Comparison of ENCODE assay signal across 16 cellular contexts in genomic region chr17:39632153-39632941, GRCh38. TPM values are rescaled to one million over a fixed set of nuclear protein-coding genes. Genes with fewer than 3 reads are reported as not detected.
DNase-seq lines count a peak whose midpoint lies in the region; ATAC-seq, FAIRE-seq and TF ChIP-seq lines count a peak whose summit lies in the region.
"Had no signal": no experiment of that assay in that cellular context is flagged by ENCODE, and none has a peak within 500 bp of the region (broad histone marks: within the 10 kb centered on the region; RNA-seq: fewer than 3 reads in every experiment).

No MANE protein-coding gene starts in this region.

- 0 out of 2 replicates have a peak overlapping the region, but pooled peaks have one; percentile 7 for H2AK5ac ChIP-seq in H1 (ENCODE audit: low read depth, low read length)

- H3K4me3 ChIP-seq in H7 (ENCODE audit: insufficient read depth, low read depth, low read length) (no peak overlapping the region), H1 (ENCODE audit: extremely low read depth in 1 of 4, insufficient read depth in 2 of 4, low read depth in 3 of 4, low read length in 4 of 4) (no peak overlapping the region), Karpas-422 (ENCODE audit: low read length) (no peak overlapping the region)
- H3K4me3 ChIP-seq: gastrocnemius medialis, lung, psoas muscle, uterus had no signal

- H3K4me1 ChIP-seq in H1 (replicated peaks in 1 of 4; ENCODE audit: control insufficient read depth in 3 of 4, insufficient read depth in 4 of 4, low read length in 3 of 4) (peaks cover 14 to 61% (median 51%) of the 10 kb centered on the region in 4 experiments), Karpas-422 (ENCODE audit: low read length) (peaks cover 42% of the 10 kb centered on the region)

- peak overlapping the region; percentile 59 for H4K91ac ChIP-seq in H1 (replicated peaks; ENCODE audit: insufficient read length, low read length)

- H3K36me3 ChIP-seq in H7 (replicated peaks; ENCODE audit: control insufficient read depth, insufficient read depth, low read length): no peaks in the 10 kb centered on the region
- H3K36me3 ChIP-seq in H1 (ENCODE audit: control insufficient read depth in 2 of 4, insufficient read depth in 4 of 4, low read length in 3 of 4): no peaks in the 10 kb centered on the region
- H3K36me3 ChIP-seq in Karpas-422 (ENCODE audit: insufficient read depth, low read length): no peaks in the 10 kb centered on the region
- H3K36me3 ChIP-seq: gastrocnemius medialis, uterus had no signal

- no peaks in the 10 kb centered on the region for H3K79me2 ChIP-seq in H1 (ENCODE audit: control insufficient read depth in 1 of 2, insufficient read depth in 2 of 2, low read length in 2 of 2)
- peaks cover 2% of the 10 kb centered on the region for H3K79me2 ChIP-seq in Karpas-422 (ENCODE audit: low read length)

- intact Hi-C loops in sciatic nerve (cut with DNase I): no loop called here
- intact Hi-C loops in cardiac septum (cut with DNase I): no loop called here

- peak overlapping the region; percentile 84; the same call in 1 of the 2 replicates for H2BK20ac ChIP-seq in H1 (ENCODE audit: low read length)

- no peak overlapping the region for H4K8ac ChIP-seq in H1 (ENCODE audit: extremely low read depth, insufficient read depth, low read length)

- H2AFZ ChIP-seq in H1 (ENCODE audit: low read length): no peak overlapping the region
- H2AFZ ChIP-seq in Karpas-422 (ENCODE audit: low read length): no peak overlapping the region

- CTCF ChIA-PET in H1 (lab: Charles Lee; ENCODE audit: partially characterized antibody): interaction anchor here (0.9 to 49.2 kb wide), 7 partner anchors 7 to 103 kb away, joined by 3 to 1885 read pairs (median 18); partner anchors contain the start of genes ERBB2, PGAP3, PNMT and PPP1R1B

- peaks cover 16% of the 10 kb centered on the region for H3K27me3 ChIP-seq in H7 (ENCODE audit: control insufficient read depth, insufficient read depth, low read length)
- peaks cover 2 to 12% (median 9%) of the 10 kb centered on the region in 4 experiments; a peak in 6 of 7 replicates for H3K27me3 ChIP-seq in H1 (replicated peaks in 1 of 4; ENCODE audit: control insufficient read depth in 3 of 4, extremely low read depth in 1 of 4, insufficient read depth in 3 of 4, low read length in 3 of 4)
- no peaks in the 10 kb centered on the region for H3K27me3 ChIP-seq in Karpas-422 (ENCODE audit: low read length)

- POLR2A ChIA-PET in H1 (lab: Charles Lee; ENCODE audit: partially characterized antibody): interaction anchor here (0.7 to 5.8 kb wide), 8 partner anchors 13 to 63 kb away, joined by 3 to 39 read pairs (median 4); partner anchors contain the start of genes PNMT and TCAP

- H3K9me3 ChIP-seq in H1 (ENCODE audit: insufficient read depth in 2 of 2, low read depth in 1 of 2, low read length in 1 of 2): no peaks in the 10 kb centered on the region
- no peaks in the 10 kb centered on the region for H3K9me3 ChIP-seq in Karpas-422 (ENCODE audit: low read length)
- H3K9me3 ChIP-seq: gastrocnemius medialis, psoas muscle, SK-N-SH, uterus had no signal

- TF ChIP-seq POLR2A in H1 (IDR thresholded peaks at IDR 0.05; ENCODE audit: control extremely low read depth in 1 of 2, low read depth in 2 of 2, low read length in 2 of 2): no peak

- ATAC-seq in sciatic nerve (peak; percentile 58), GM21515 (IDR thresholded peaks at IDR 0.05; ENCODE audit: unreplicated experiment) (no peak)
- ATAC-seq: gastrocnemius medialis, psoas muscle had no signal

- TF ChIP-seq EP300 in H1 (IDR thresholded peaks at IDR 0.05; ENCODE audit: borderline replicate concordance in 1 of 2, low read depth in 2 of 2, low read length in 2 of 2): no peak

- peak overlapping the region; percentile 34 for H3K18ac ChIP-seq in H1 (ENCODE audit: extremely low read depth, low read length)

- H3K23ac ChIP-seq in H1 (ENCODE audit: insufficient read length): no peak overlapping the region

- H4K20me1 ChIP-seq in H1 (replicated peaks in 1 of 2; ENCODE audit: control insufficient read depth in 1 of 2, insufficient read depth in 2 of 2, low read length in 2 of 2) (no peaks in the 10 kb centered on the region), Karpas-422 (ENCODE audit: insufficient read depth, low read depth, low read length) (no peaks in the 10 kb centered on the region)

- no peak overlapping the region; the same call in 1 of the 2 replicates for H2BK15ac ChIP-seq in H1 (ENCODE audit: low read length)

- TF ChIP-seq CTCF in H1 (IDR thresholded peaks at IDR 0.05; ENCODE audit: control extremely low read depth in 1 of 3, insufficient read depth in 1 of 3, low read depth in 1 of 3, low read length in 3 of 3): no peak

- 0 out of 2 replicates have a peak, but pooled peaks cover 2% of the 10 kb centered on the region for H3K79me1 ChIP-seq in H1 (ENCODE audit: low read depth, low read length)

- no peak for TF ChIP-seq RAD21 in H1 (IDR thresholded peaks at IDR 0.05 in 1 of 2, conservative IDR thresholded peaks at IDR 0.05 in 1 of 2; ENCODE audit: low read depth in 2 of 2, low read length in 2 of 2)

- H3K9ac ChIP-seq in H1 (replicated peaks in 1 of 4; ENCODE audit: extremely low read depth in 1 of 4, low read depth in 3 of 4, low read length in 3 of 4): no peak overlapping the region
- H3K9ac ChIP-seq in Karpas-422 (ENCODE audit: low read length): no peak overlapping the region
- H3K9ac ChIP-seq: SK-N-SH had no signal

- DNase-seq in H7 (peak; percentile 66), NCI-H2107 treated with DMSO at 0.1 percent for 48 hours (lab: John Stamatoyannopoulos, UW; ENCODE audit: unreplicated experiment) (peak; percentile 53), H1 (ENCODE audit: low read depth in 1 of 2, low spot score in 2 of 2) (no peak), sciatic nerve (ENCODE audit: low spot score) (no peak), Karpas-422 (no peak), cardiac septum (ENCODE audit: low spot score) (no peak), 8988T (no peak)
- DNase-seq: activated CD4-positive, alpha-beta memory T cell treated with anti-CD3 and anti-CD28 coated beads, Interleukin-2, amount 10 ng/mL, durations not matched to agents 7 days and 5 days; activated naive CD4-positive, alpha-beta T cell treated with Interleukin-2 at 50 U/mL for 16 hours; gastrocnemius medialis; psoas muscle; SK-N-SH; uterus had no signal

- H3K9me2 ChIP-seq in Karpas-422 (replicated peaks; ENCODE audit: insufficient read depth, low read length): no peaks in the 10 kb centered on the region
- H3K9me2 ChIP-seq: SK-N-SH had no signal

- peaks cover 4% of the 10 kb centered on the region; the same call in 1 of the 2 replicates for H3K23me2 ChIP-seq in H1 (ENCODE audit: low read depth, low read length)

- FAIRE-seq in H1 (lab: Jason Lieb, UNC): no peak
- FAIRE-seq: colon had no signal

- H3K4me2 ChIP-seq in H1 (ENCODE audit: insufficient read depth in 1 of 2, low read depth in 2 of 2, low read length in 2 of 2) (0 out of 4 replicates have a peak overlapping the region, but pooled peaks of 1 of the 2 experiments have one; percentile 9), Karpas-422 (ENCODE audit: low read depth, low read length, poor library complexity, severe bottlenecking) (no peak overlapping the region)
- H3K4me2 ChIP-seq: SK-N-SH had no signal

- H3K4ac ChIP-seq in H1 (replicated peaks; ENCODE audit: insufficient read length, low read depth, low read length): no peak overlapping the region

- H3K27ac ChIP-seq in H1 (ENCODE audit: low read depth, low read length): no peak overlapping the region
- no peak overlapping the region for H3K27ac ChIP-seq in Karpas-422 (ENCODE audit: low read length)
- H3K27ac ChIP-seq: gastrocnemius medialis, psoas muscle, uterus had no signal

- no peak overlapping the region for H3K14ac ChIP-seq in H1 (ENCODE audit: insufficient read length)

- 79% methylated on average over 12 of the region's 13 CpGs; no CpG with 5 or more reads in 1 of the 2 experiments for WGBS in H1 (ENCODE audit: extremely low coverage in 1 of 2, insufficient coverage in 1 of 2, insufficient read length in 1 of 2, insufficient replicate concordance in 2 of 2, low coverage in 1 of 2, low lambda C conversion rate in 2 of 2, missing lambda C conversion rate in 1 of 2), 2 experiments

- H2BK120ac ChIP-seq in H1 (replicated peaks; ENCODE audit: low read depth, low read length): no peak overlapping the region

- no peak overlapping the region for H4K5ac ChIP-seq in H1 (ENCODE audit: insufficient read length, low read depth, low read length)

- peak overlapping the region; percentile 83; the same call in 1 of the 2 replicates for H2BK5ac ChIP-seq in H1 (ENCODE audit: low read depth, low read length)

- no peak overlapping the region for H3K56ac ChIP-seq in H1 (replicated peaks; ENCODE audit: insufficient read length, low read depth, low read length)

- H2BK12ac ChIP-seq in H1 (ENCODE audit: low read depth, low read length): peak overlapping the region; percentile 75; the same call in 1 of the 2 replicates

RNA-seq across cellular contexts. Expression of gene STARD3, which starts 4.6 kb away (rescaled TPM):
- total RNA-seq in H7 (2014; rRNA removed; shearing (Covaris generic)): 55.6 and 66.3 TPM in 2 replicates
- 47.6 and 56.7 TPM in 2 replicates for total RNA-seq in H1 (2021; fragmentation: NEBNext Ultra II Directional; extraction: Animal tissue kit (Norgen Biotek cat#: 25700))
- 80.3 and 116 TPM in 2 replicates for polyA plus RNA-seq in H1 (2011; rRNA removed)
- 80.2 TPM for polyA plus RNA-seq in H1 (2011; cell fraction: cytosol; rRNA removed)
- polyA plus RNA-seq in H1 (2011; cell fraction: nucleus; rRNA removed): 203 TPM
- 54.2 to 69.5 TPM (median 56.8 TPM) in 4 replicates for polyA plus RNA-seq in H1 (2012, experiment 1 of 2)
- polyA plus RNA-seq in H1 (2012, experiment 2 of 2): 61.3 TPM
- polyA plus RNA-seq in H1 (2013, experiment 1 of 2): 80.5 TPM
- polyA plus RNA-seq in H1 (2013, experiment 2 of 2): 91.9 TPM
- polyA minus RNA-seq in H1 (2011; rRNA and poly(A)+ RNA removed): 78.6 and 84.8 TPM in 2 replicates
- 37.6 TPM for polyA minus RNA-seq in H1 (2011; cell fraction: cytosol; rRNA and poly(A)+ RNA removed)
- 53.7 TPM for polyA minus RNA-seq in H1 (2011; cell fraction: nucleus; rRNA and poly(A)+ RNA removed)
- total RNA-seq in sciatic nerve: 81.8 TPM
- total RNA-seq in Karpas-422 (2014; rRNA removed; shearing (Covaris generic); ENCODE audit: low replicate concordance): 42.9 and 43.5 TPM in 2 replicates
- total RNA-seq in cardiac septum: 21.9 TPM

RNA-seq across cellular contexts. Expression of gene PPP1R1B, which starts 5.6 kb away (rescaled TPM):
- total RNA-seq in H7 (2014; rRNA removed; shearing (Covaris generic)): 8.3 and 11.8 TPM in 2 replicates
- total RNA-seq in H1 (2021; fragmentation: NEBNext Ultra II Directional; extraction: Animal tissue kit (Norgen Biotek cat#: 25700)): 9.4 and 10.7 TPM in 2 replicates
- 21.0 and 22.3 TPM in 2 replicates for polyA plus RNA-seq in H1 (2011; rRNA removed)
- 15.9 TPM for polyA plus RNA-seq in H1 (2011; cell fraction: cytosol; rRNA removed)
- 15.3 TPM for polyA plus RNA-seq in H1 (2011; cell fraction: nucleus; rRNA removed)
- 13.4 to 19.6 TPM (median 17.0 TPM) in 4 replicates for polyA plus RNA-seq in H1 (2012, experiment 1 of 2)
- 22.0 TPM for polyA plus RNA-seq in H1 (2012, experiment 2 of 2)
- 10.8 TPM for polyA plus RNA-seq in H1 (2013, experiment 1 of 2)
- 11.3 TPM for polyA plus RNA-seq in H1 (2013, experiment 2 of 2)
- polyA minus RNA-seq in H1 (2011; rRNA and poly(A)+ RNA removed): 9.1 and 11.8 TPM in 2 replicates
- 7.9 TPM for polyA minus RNA-seq in H1 (2011; cell fraction: cytosol; rRNA and poly(A)+ RNA removed)
- polyA minus RNA-seq in H1 (2011; cell fraction: nucleus; rRNA and poly(A)+ RNA removed): 4.6 TPM
- 3.3 TPM for total RNA-seq in sciatic nerve
- not detected in 2 replicates for total RNA-seq in Karpas-422 (2014; rRNA removed; shearing (Covaris generic); ENCODE audit: low replicate concordance)
- total RNA-seq in cardiac septum: 1.2 TPM
- total RNA-seq: activated CD4-positive, alpha-beta memory T cell treated with anti-CD3 and anti-CD28 coated beads, Interleukin-2, amount 10 ng/mL, durations not matched to agents 7 days and 5 days had no signal

RNA-seq across cellular contexts. Expression of gene NEUROD2, which starts 24.6 kb away (rescaled TPM):
- total RNA-seq in H7 (2014; rRNA removed; shearing (Covaris generic)): not detected in 2 replicates
- not detected in 2 replicates for total RNA-seq in H1 (2021; fragmentation: NEBNext Ultra II Directional; extraction: Animal tissue kit (Norgen Biotek cat#: 25700))
- not detected in 2 replicates for polyA plus RNA-seq in H1 (2011; rRNA removed)
- polyA plus RNA-seq in H1 (2011; cell fraction: cytosol; rRNA removed): not detected
- not detected for polyA plus RNA-seq in H1 (2011; cell fraction: nucleus; rRNA removed)
- polyA plus RNA-seq in H1 (2012, experiment 1 of 2): not detected in 4 replicates
- 0.12 TPM for polyA plus RNA-seq in H1 (2012, experiment 2 of 2)
- 0.02 TPM for polyA plus RNA-seq in H1 (2013, experiment 1 of 2)
- 0.02 TPM for polyA plus RNA-seq in H1 (2013, experiment 2 of 2)
- polyA minus RNA-seq in H1 (2011; rRNA and poly(A)+ RNA removed): not detected in 2 replicates
- not detected for polyA minus RNA-seq in H1 (2011; cell fraction: cytosol; rRNA and poly(A)+ RNA removed)
- not detected for polyA minus RNA-seq in H1 (2011; cell fraction: nucleus; rRNA and poly(A)+ RNA removed)
- not detected for total RNA-seq in sciatic nerve
- not detected in 2 replicates for total RNA-seq in Karpas-422 (2014; rRNA removed; shearing (Covaris generic); ENCODE audit: low replicate concordance)
- total RNA-seq in cardiac septum: 0.08 TPM
- total RNA-seq: activated CD4-positive, alpha-beta memory T cell treated with anti-CD3 and anti-CD28 coated beads, Interleukin-2, amount 10 ng/mL, durations not matched to agents 7 days and 5 days; gastrocnemius medialis; lung; psoas muscle; uterus had no signal
- polyA plus RNA-seq: SK-N-SH had no signal

RNA-seq across cellular contexts. Expression of gene TCAP, which starts 32.8 kb away (rescaled TPM):
- 0.69 and 2.7 TPM in 2 replicates for total RNA-seq in H7 (2014; rRNA removed; shearing (Covaris generic))
- 1.4 TPM in 2 replicates for total RNA-seq in H1 (2021; fragmentation: NEBNext Ultra II Directional; extraction: Animal tissue kit (Norgen Biotek cat#: 25700))
- 0.82 and 1.3 TPM in 2 replicates for polyA plus RNA-seq in H1 (2011; rRNA removed)
- 1.2 TPM for polyA plus RNA-seq in H1 (2011; cell fraction: cytosol; rRNA removed)
- 8.9 TPM for polyA plus RNA-seq in H1 (2011; cell fraction: nucleus; rRNA removed)
- 1.7 to 2.6 TPM (median 2.3 TPM) in 4 replicates for polyA plus RNA-seq in H1 (2012, experiment 1 of 2)
- 1.4 TPM for polyA plus RNA-seq in H1 (2012, experiment 2 of 2)
- 0.49 TPM for polyA plus RNA-seq in H1 (2013, experiment 1 of 2)
- polyA plus RNA-seq in H1 (2013, experiment 2 of 2): 0.48 TPM
- 1.1 and 1.3 TPM in 2 replicates for polyA minus RNA-seq in H1 (2011; rRNA and poly(A)+ RNA removed)
- polyA minus RNA-seq in H1 (2011; cell fraction: cytosol; rRNA and poly(A)+ RNA removed): 1.4 TPM
- polyA minus RNA-seq in H1 (2011; cell fraction: nucleus; rRNA and poly(A)+ RNA removed): 4.2 TPM
- 2.0 TPM for total RNA-seq in sciatic nerve
- total RNA-seq in Karpas-422 (2014; rRNA removed; shearing (Covaris generic); ENCODE audit: low replicate concordance): 1.5 and 1.9 TPM in 2 replicates
- 4,725 TPM for total RNA-seq in cardiac septum

RNA-seq across cellular contexts. Expression of gene PNMT, which starts 35.9 kb away (rescaled TPM):
- total RNA-seq in H7 (2014; rRNA removed; shearing (Covaris generic)): 2.4 and 4.0 TPM in 2 replicates
- total RNA-seq in H1 (2021; fragmentation: NEBNext Ultra II Directional; extraction: Animal tissue kit (Norgen Biotek cat#: 25700)): 4.4 and 5.6 TPM in 2 replicates
- 10.5 and 10.9 TPM in 2 replicates for polyA plus RNA-seq in H1 (2011; rRNA removed)
- 8.1 TPM for polyA plus RNA-seq in H1 (2011; cell fraction: cytosol; rRNA removed)
- 10.0 TPM for polyA plus RNA-seq in H1 (2011; cell fraction: nucleus; rRNA removed)
- polyA plus RNA-seq in H1 (2012, experiment 1 of 2): 4.3 to 8.6 TPM (median 7.6 TPM) in 4 replicates
- polyA plus RNA-seq in H1 (2012, experiment 2 of 2): 5.6 TPM
- polyA plus RNA-seq in H1 (2013, experiment 1 of 2): 3.4 TPM
- polyA plus RNA-seq in H1 (2013, experiment 2 of 2): 3.4 TPM
- polyA minus RNA-seq in H1 (2011; rRNA and poly(A)+ RNA removed): 0.95 and 1.4 TPM in 2 replicates
- polyA minus RNA-seq in H1 (2011; cell fraction: cytosol; rRNA and poly(A)+ RNA removed): 4.9 TPM
- polyA minus RNA-seq in H1 (2011; cell fraction: nucleus; rRNA and poly(A)+ RNA removed): 1.7 TPM
- total RNA-seq in sciatic nerve (1.3 TPM), cardiac septum (10.9 TPM)
- 6.8 TPM in 1 of 2 replicates, not detected in the other for total RNA-seq in Karpas-422 (2014; rRNA removed; shearing (Covaris generic); ENCODE audit: low replicate concordance)
- total RNA-seq: activated CD4-positive, alpha-beta memory T cell treated with anti-CD3 and anti-CD28 coated beads, Interleukin-2, amount 10 ng/mL, durations not matched to agents 7 days and 5 days had no signal

Comparison
In these comparisons a context has a peak if more than half of its experiments do, and no peak if none do; other contexts are left out.
1. DNase-seq: peak in H7 (single experiment) and NCI-H2107 treated with DMSO at 0.1 percent for 48 hours (single experiment); none in H1 (0 of 2), sciatic nerve (single experiment), Karpas-422 (single experiment), cardiac septum (single experiment) and 8988T (single experiment).